27 cellular contexts compared by ENCODE assay signal in genomic region chr2:65796259-65796658, GRCh38.
"Had no signal": no experiment of that assay in that cellular context is flagged by ENCODE, and none has a peak within 500 bp of the region (broad histone marks: within the 10 kb centered on the region; RNA-seq: fewer than 3 reads in every experiment).

No MANE protein-coding gene starts in this region.

- H3K4me1 Mint-ChIP-seq: activated CD4-positive, alpha-beta T cell treated with anti-CD3 and anti-CD28 coated beads, Interleukin-2, amount 10 ng/mL, durations not matched to agents 7 days and 5 days; activated T-helper 17 cell treated with anti-CD3 and anti-CD28 coated beads, Interleukin-2, amount 50 U/mL, for 72 hours; T-cell had no signal

- H3K9me3 Mint-ChIP-seq: activated CD4-positive, alpha-beta memory T cell treated with anti-CD3 and anti-CD28 coated beads for 36 hours; activated CD4-positive, alpha-beta T cell treated with anti-CD3 and anti-CD28 coated beads, Interleukin-2, amount 10 ng/mL, durations not matched to agents 7 days and 5 days; activated naive CD4-positive, alpha-beta T cell treated with anti-CD3 and anti-CD28 coated beads for 36 hours; activated T-helper 17 cell treated with anti-CD3 and anti-CD28 coated beads, Interleukin-2, amount 50 U/mL, for 72 hours had no signal

- H3K36me3 ChIP-seq: brain microvascular endothelial cell, cardiac muscle cell had no signal

- DNase-seq: activated CD4-positive, alpha-beta memory T cell treated with anti-CD3 and anti-CD28 coated beads for 36 hours; activated CD4-positive, alpha-beta T cell treated with anti-CD3 and anti-CD28 coated beads, Interleukin-2, amount 10 ng/mL, durations not matched to agents 7 days and 5 days; activated CD4-positive, CD25-positive, alpha-beta regulatory T cell; activated gamma-delta T cell; activated naive CD4-positive, alpha-beta T cell treated with anti-CD3 and anti-CD28 coated beads for 36 hours; activated T-cell treated with anti-CD3 and anti-CD28 coated beads for 4 hours; activated T-cell treated with anti-CD3 and anti-CD28 coated beads, Interleukin-2, amount 50 U/mL, for 48 hours; amygdala; brain microvascular endothelial cell; Kasumi-1; KBM-7; NCI-H1105 treated with DMSO at 0.1 percent for 48 hours; NCI-H1436 treated with DMSO at 0.1 percent for 48 hours; NCI-H1930; NCI-H2171 treated with DMSO at 0.1 percent for 48 hours; NCI-H345; NCI-H510A; NCI-H526 treated with DMSO at 0.1 percent for 48 hours; NCI-H82; SIG-M5; T-cell; T-helper 2 cell; T1000 had no signal

- H3K27ac Mint-ChIP-seq: activated CD4-positive, alpha-beta memory T cell treated with anti-CD3 and anti-CD28 coated beads for 36 hours; activated CD4-positive, alpha-beta T cell treated with anti-CD3 and anti-CD28 coated beads, Interleukin-2, amount 10 ng/mL, durations not matched to agents 7 days and 5 days; activated naive CD4-positive, alpha-beta T cell treated with anti-CD3 and anti-CD28 coated beads for 36 hours; activated naive CD8-positive, alpha-beta T cell; activated T-helper 17 cell treated with anti-CD3 and anti-CD28 coated beads, Interleukin-2, amount 50 U/mL, for 72 hours; T-cell had no signal

- H3K4me3 ChIP-seq: cardiac muscle cell had no signal

- H3K36me3 Mint-ChIP-seq: activated CD4-positive, alpha-beta memory T cell treated with anti-CD3 and anti-CD28 coated beads for 36 hours; activated naive CD8-positive, alpha-beta T cell; T-cell had no signal

- H3K27me3 Mint-ChIP-seq: activated CD4-positive, alpha-beta T cell treated with anti-CD3 and anti-CD28 coated beads, Interleukin-2, amount 10 ng/mL, durations not matched to agents 7 days and 5 days; activated T-helper 17 cell treated with anti-CD3 and anti-CD28 coated beads, Interleukin-2, amount 50 U/mL, for 72 hours had no signal

- H3K27me3 ChIP-seq: brain microvascular endothelial cell, cardiac muscle cell had no signal

- H3K4me3 Mint-ChIP-seq: activated CD4-positive, alpha-beta memory T cell treated with anti-CD3 and anti-CD28 coated beads for 36 hours; activated CD4-positive, alpha-beta T cell treated with anti-CD3 and anti-CD28 coated beads, Interleukin-2, amount 10 ng/mL, durations not matched to agents 7 days and 5 days; activated naive CD4-positive, alpha-beta T cell treated with anti-CD3 and anti-CD28 coated beads for 36 hours; activated naive CD8-positive, alpha-beta T cell; activated T-helper 17 cell treated with anti-CD3 and anti-CD28 coated beads, Interleukin-2, amount 50 U/mL, for 72 hours; T-cell had no signal

- H3K27ac ChIP-seq: brain microvascular endothelial cell, cardiac muscle cell, VCaP had no signal
